ENCODE assay signal across 11 cellular contexts in the genomic region with DNA sequence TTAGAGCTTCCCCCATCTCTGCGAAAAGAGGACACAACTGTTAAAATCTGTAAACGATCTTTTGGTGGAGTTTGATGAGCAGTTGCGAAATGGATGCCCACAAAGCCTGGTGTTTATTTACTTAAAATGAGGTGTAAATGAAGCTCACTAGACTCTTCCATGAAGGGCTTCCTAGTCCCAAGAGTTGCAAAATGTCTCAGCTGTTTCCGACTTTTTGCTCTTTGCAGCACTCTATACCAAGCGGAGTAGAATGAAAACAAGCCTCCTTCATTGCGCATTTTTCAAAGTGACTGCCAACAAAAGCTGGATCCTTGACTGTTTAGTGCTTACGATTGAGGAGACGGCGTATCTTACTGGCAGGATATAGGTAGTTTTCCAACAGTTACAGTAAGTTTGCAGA. TPM values are rescaled to one million over a fixed set of nuclear protein-coding genes. Genes with fewer than 3 reads are reported as not detected.
DNase-seq lines count a peak whose midpoint lies in the region; ATAC-seq and TF ChIP-seq lines count a peak whose summit lies in the region.
"Had no signal": no experiment of that assay in that cellular context is flagged by ENCODE, and none has a peak within 500 bp of the region (broad histone marks: within the 10 kb centered on the region; RNA-seq: fewer than 3 reads in every experiment).

No MANE protein-coding gene starts in this region.

- H3K4me3 Mint-ChIP-seq in stimulated activated naive B cell treated with anti-CD40 and anti-IgM and Interleukin-4, amounts not matched to agents 10 μg/mL and 1 μg/mL and 100 μg/mL, for 72 hours, result no peak overlapping the region
- H3K4me3 Mint-ChIP-seq: WTC11 had no signal

- H3K4me1 Mint-ChIP-seq in stimulated activated naive B cell treated with anti-CD40 and anti-IgM and Interleukin-4, amounts not matched to agents 10 μg/mL and 1 μg/mL and 100 μg/mL, for 72 hours, result peaks cover 0 to 10% of the 10 kb centered on the region in 2 donors

- H3K36me3 ChIP-seq in Peyer's patch (no peaks in the 10 kb centered on the region), osteoblast (ENCODE audit: insufficient read depth, low read length) (no peaks in the 10 kb centered on the region)

- H3K27me3 ChIP-seq in Peyer's patch (no peaks in the 10 kb centered on the region), osteoblast (ENCODE audit: insufficient read depth, low read length) (no peaks in the 10 kb centered on the region)

- no peaks in the 10 kb centered on the region for H4K20me1 ChIP-seq in osteoblast (ENCODE audit: insufficient read depth, low read length)

- peaks cover under 1 to 12% of the 10 kb centered on the region in 2 donors for H3K9me3 Mint-ChIP-seq in stimulated activated naive B cell treated with anti-CD40 and anti-IgM and Interleukin-4, amounts not matched to agents 10 μg/mL and 1 μg/mL and 100 μg/mL, for 72 hours

- peak overlapping the region; percentile 88 for H3K4me2 ChIP-seq in osteoblast (ENCODE audit: insufficient read depth, low read length)

- no peak overlapping the region for H3K27ac Mint-ChIP-seq in stimulated activated naive B cell treated with anti-CD40 and anti-IgM and Interleukin-4, amounts not matched to agents 10 μg/mL and 1 μg/mL and 100 μg/mL, for 72 hours
- H3K27ac Mint-ChIP-seq: WTC11 had no signal

- DNase-seq in AG10803 (ENCODE audit: low read depth) (peak; percentile 62), Peyer's patch (no peak), fibroblast of peridontal ligament (ENCODE audit: extremely low read depth) (peak; percentile 88), osteoblast (ENCODE audit: insufficient read length, low spot score, missing footprints) (no peak), KBM-7 (no peak), DMS 273 treated with DMSO at 0.1 percent for 48 hours (lab: John Stamatoyannopoulos, UW) (no peak)
- DNase-seq in stimulated activated naive B cell treated with anti-CD40 and anti-IgM and Interleukin-4, amounts not matched to agents 10 μg/mL and 1 μg/mL and 100 μg/mL, for 72 hours, result no peak
- no peak for DNase-seq in stimulated activated naive CD4-positive, alpha-beta T cell (lab: John Stamatoyannopoulos, UW)
- DNase-seq: SHP77 treated with DMSO at 0.1 percent for 48 hours had no signal

- peaks cover 0 to 11% of the 10 kb centered on the region in 2 donors for H3K27me3 Mint-ChIP-seq in stimulated activated naive B cell treated with anti-CD40 and anti-IgM and Interleukin-4, amounts not matched to agents 10 μg/mL and 1 μg/mL and 100 μg/mL, for 72 hours

- no peaks in the 10 kb centered on the region for H3K9me3 ChIP-seq in Peyer's patch
- H3K9me3 ChIP-seq in osteoblast (ENCODE audit: low read depth, low read length), result no peaks in the 10 kb centered on the region

- H3K36me3 Mint-ChIP-seq in stimulated activated naive B cell treated with anti-CD40 and anti-IgM and Interleukin-4, amounts not matched to agents 10 μg/mL and 1 μg/mL and 100 μg/mL, for 72 hours, result no peaks in the 10 kb centered on the region
- H3K36me3 Mint-ChIP-seq: WTC11 had no signal

- peak overlapping the region in 3 of 4 donors; percentile 41 to 61 (median 42) for H3K27ac ChIP-seq in Peyer's patch
- H3K27ac ChIP-seq in osteoblast (ENCODE audit: low read depth, low read length), result peak overlapping the region; percentile 90

- no peak for TF ChIP-seq POLR2A in Peyer's patch (IDR thresholded peaks at IDR 0.05)

- no peak for TF ChIP-seq CTCF in AG10803 (conservative IDR thresholded peaks at IDR 0.05; ENCODE audit: low read length)
- TF ChIP-seq CTCF in Peyer's patch (IDR thresholded peaks at IDR 0.05), result no peak
- TF ChIP-seq CTCF in osteoblast (IDR thresholded peaks at IDR 0.05; ENCODE audit: extremely low read depth, low read depth, low read length), result no peak

- no peak for ATAC-seq in stimulated activated naive B cell treated with anti-CD40 and anti-IgM and Interleukin-4, amounts not matched to agents 10 μg/mL and 1 μg/mL and 100 μg/mL, for 72 hours (replicated peaks)

- H2AFZ ChIP-seq in osteoblast (ENCODE audit: low read length), result peak overlapping the region; percentile 13

- peak overlapping the region; percentile 43; the same call in 1 of the 2 replicates for H3K4me3 ChIP-seq in AG10803 (ENCODE audit: low read length)
- no peak overlapping the region for H3K4me3 ChIP-seq in Peyer's patch
- H3K4me3 ChIP-seq in osteoblast (ENCODE audit: insufficient read depth, low read length), result peak overlapping the region; percentile 57
- H3K4me3 ChIP-seq: skin epidermis had no signal

- in situ Hi-C loops in KBM-7 (cut with MboI; ENCODE audit: low pct_unique_long_range_greater_than_20kb, low sequenced_read_pairs), result no loop called here

- H3K4me1 ChIP-seq in Peyer's patch, result peaks cover 0 to 10% (median 0%) of the 10 kb centered on the region in 4 donors
- H3K4me1 ChIP-seq in osteoblast (ENCODE audit: insufficient read depth, low read length), result peaks cover 44% of the 10 kb centered on the region

- no peaks in the 10 kb centered on the region for H3K79me2 ChIP-seq in osteoblast (ENCODE audit: insufficient read depth, low read length)

RNA-seq across cellular contexts. Expression of gene COLEC12, which starts 43.0 kb away (rescaled TPM):
- total RNA-seq in Peyer's patch (1 to 10 TPM in 3 of 4 donors, under 1 TPM in 1; 0.88 to 7.6 (median 3.8) TPM), osteoblast (38.0 and 56.9 TPM in 2 replicates)

Comparison
In these comparisons a context has a peak if more than half of its experiments do, and no peak if none do; other contexts are left out.
1. DNase-seq: peak in AG10803 (single experiment) and fibroblast of peridontal ligament (single experiment); none in Peyer's patch (0 of 3), osteoblast (single experiment), KBM-7 (single experiment), stimulated activated naive B cell treated with anti-CD40 and anti-IgM and Interleukin-4, amounts not matched to agents 10 μg/mL and 1 μg/mL and 100 μg/mL, for 72 hours (single experiment), DMS 273 treated with DMSO at 0.1 percent for 48 hours (single experiment) and stimulated activated naive CD4-positive, alpha-beta T cell (0 of 6).
2. H3K4me3 ChIP-seq: peak in AG10803 (single experiment) and osteoblast (single experiment); none in Peyer's patch (0 of 4).